Comparison of ENCODE assay signal across 9 cellular contexts in genomic region chr22:38310518-38311330, GRCh38. TPM values are rescaled to one million over a fixed set of nuclear protein-coding genes. Genes with fewer than 3 reads are reported as not detected.
DNase-seq lines count a peak whose midpoint lies in the region; ATAC-seq and TF ChIP-seq lines count a peak whose summit lies in the region.
"Had no signal": no experiment of that assay in that cellular context is flagged by ENCODE, and none has a peak within 500 bp of the region (broad histone marks: within the 10 kb centered on the region; RNA-seq: fewer than 3 reads in every experiment).

No MANE protein-coding gene starts in this region.

- no peaks in the 10 kb centered on the region for H3K9me3 ChIP-seq in gastrocnemius medialis
- H3K9me3 ChIP-seq in effector memory CD4-positive, alpha-beta T cell (ENCODE audit: control insufficient read depth, low read length): no peaks in the 10 kb centered on the region

- H3K27me3 Mint-ChIP-seq in activated CD4-positive, alpha-beta memory T cell treated with anti-CD3 and anti-CD28 coated beads, Interleukin-2, amount 10 ng/mL, durations not matched to agents 7 days and 5 days: no peaks in the 10 kb centered on the region

- H3K4me1 Mint-ChIP-seq in activated CD4-positive, alpha-beta memory T cell treated with anti-CD3 and anti-CD28 coated beads, Interleukin-2, amount 10 ng/mL, durations not matched to agents 7 days and 5 days: peaks cover 70% of the 10 kb centered on the region

- TF ChIP-seq CTCF in foreskin keratinocyte (conservative IDR thresholded peaks at IDR 0.05): no peak
- TF ChIP-seq CTCF in gastrocnemius medialis (IDR thresholded peaks at IDR 0.05 in 4 of 5, conservative IDR thresholded peaks at IDR 0.05 in 1 of 5): no peak

- peak overlapping the region; percentile 75 for H3K27ac Mint-ChIP-seq in activated CD4-positive, alpha-beta memory T cell treated with anti-CD3 and anti-CD28 coated beads, Interleukin-2, amount 10 ng/mL, durations not matched to agents 7 days and 5 days

- POLR2A ChIA-PET in activated CD4-positive, alpha-beta memory T cell treated with anti-CD3 and anti-CD28 coated beads, Interleukin-2, amount 10 ng/mL, durations not matched to agents 7 days and 5 days (lab: Charles Lee): no interaction called here

- in situ Hi-C loops in gastrocnemius medialis (cut with MboI; ENCODE audit: low sequenced_read_pairs in 4 of 4): no loop called here

- H3K4me3 Mint-ChIP-seq in activated CD4-positive, alpha-beta memory T cell treated with anti-CD3 and anti-CD28 coated beads, Interleukin-2, amount 10 ng/mL, durations not matched to agents 7 days and 5 days: no peak overlapping the region

- H3K27ac ChIP-seq in foreskin keratinocyte (peak overlapping the region; percentile 23), gastrocnemius medialis (peak overlapping the region; percentile 89 to 100 (median 98))
- H3K27ac ChIP-seq in effector memory CD4-positive, alpha-beta T cell (ENCODE audit: insufficient read depth, low read length, poor library complexity, severe bottlenecking): no peak overlapping the region

- no peak for TF ChIP-seq POLR2A in gastrocnemius medialis (IDR thresholded peaks at IDR 0.05)

- H3K4me1 ChIP-seq in foreskin keratinocyte: peaks cover 31% of the 10 kb centered on the region
- peaks cover 88 to 89% of the 10 kb centered on the region in 2 donors for H3K4me1 ChIP-seq in gastrocnemius medialis
- peaks cover 35% of the 10 kb centered on the region for H3K4me1 ChIP-seq in effector memory CD4-positive, alpha-beta T cell (ENCODE audit: control insufficient read depth, insufficient read depth, low read length, poor library complexity, severe bottlenecking)

- DNase-seq in ELR (ENCODE audit: low read depth) (peak; percentile 48), foreskin keratinocyte (no peak), gastrocnemius medialis (no peak), NCI-H187 (lab: John Stamatoyannopoulos, UW) (no peak), dermis blood vessel endothelial cell (no peak)
- DNase-seq in activated CD4-positive, alpha-beta memory T cell treated with anti-CD3 and anti-CD28 coated beads, Interleukin-2, amount 10 ng/mL, durations not matched to agents 7 days and 5 days: no peak
- no peak for DNase-seq in effector memory CD4-positive, alpha-beta T cell
- DNase-seq: stimulated activated CD4-positive, alpha-beta T cell treated with anti-CD3 and anti-CD28 coated beads, Interleukin-2, amount 100 ng/mL, for 48 hours had no signal

- H3K36me3 Mint-ChIP-seq in activated CD4-positive, alpha-beta memory T cell treated with anti-CD3 and anti-CD28 coated beads, Interleukin-2, amount 10 ng/mL, durations not matched to agents 7 days and 5 days (ENCODE audit: low read depth): peaks cover 27% of the 10 kb centered on the region

- H3K27me3 ChIP-seq in foreskin keratinocyte: no peaks in the 10 kb centered on the region
- H3K27me3 ChIP-seq in gastrocnemius medialis: no peaks in the 10 kb centered on the region
- no peaks in the 10 kb centered on the region for H3K27me3 ChIP-seq in effector memory CD4-positive, alpha-beta T cell (replicated peaks; ENCODE audit: control insufficient read depth, insufficient read depth, low read length, poor library complexity, severe bottlenecking)

- H3K9me3 Mint-ChIP-seq in activated CD4-positive, alpha-beta memory T cell treated with anti-CD3 and anti-CD28 coated beads, Interleukin-2, amount 10 ng/mL, durations not matched to agents 7 days and 5 days: no peaks in the 10 kb centered on the region

- no peak for ATAC-seq in foreskin keratinocyte
- ATAC-seq in gastrocnemius medialis: peak in 1 of 2 donors; percentile 37
- no peak for ATAC-seq in GM18861 (IDR thresholded peaks at IDR 0.05; ENCODE audit: unreplicated experiment)

- CTCF ChIA-PET in activated CD4-positive, alpha-beta memory T cell treated with anti-CD3 and anti-CD28 coated beads, Interleukin-2, amount 10 ng/mL, durations not matched to agents 7 days and 5 days (lab: Charles Lee): interaction anchor here (0.5 to 1.1 kb wide), 3 partner anchors 42 to 210 kb away, joined by 3 to 4 read pairs (median 3); no protein-coding TSS in a partner anchor

- H3K4me3 ChIP-seq in gastrocnemius medialis: peak overlapping the region in 2 of 4 donors; percentile 5 to 6
- H3K4me3 ChIP-seq in effector memory CD4-positive, alpha-beta T cell (ENCODE audit: insufficient read depth, low read depth, low read length, poor library complexity, severe bottlenecking): no peak overlapping the region

- intact Hi-C loops in gastrocnemius medialis (cut with DNase I; ENCODE audit: low total_unique reads): no loop called here

- no peaks in the 10 kb centered on the region for H3K36me3 ChIP-seq in gastrocnemius medialis
- peaks cover 9% of the 10 kb centered on the region for H3K36me3 ChIP-seq in effector memory CD4-positive, alpha-beta T cell (ENCODE audit: control insufficient read depth, insufficient read depth, low read length)

RNA-seq across cellular contexts. Expression of gene CSNK1E, which starts 6.5 kb away (rescaled TPM):
- total RNA-seq in activated CD4-positive, alpha-beta memory T cell treated with anti-CD3 and anti-CD28 coated beads, Interleukin-2, amount 10 ng/mL, durations not matched to agents 7 days and 5 days: 100 to 1,000 TPM in 1 of 2 experiments, 10 to 100 TPM in 1; 99.9 to 102 TPM
- total RNA-seq in foreskin keratinocyte (194 and 204 TPM in 2 replicates), gastrocnemius medialis (10 to 100 TPM; 29.8 to 66.3 (median 40.3) TPM), dermis blood vessel endothelial cell (127 and 141 TPM in 2 replicates)
- 134 and 153 TPM in 2 replicates for polyA plus RNA-seq in foreskin keratinocyte

RNA-seq across cellular contexts. Expression of gene TMEM184B, which starts 37.9 kb away (rescaled TPM):
- total RNA-seq in activated CD4-positive, alpha-beta memory T cell treated with anti-CD3 and anti-CD28 coated beads, Interleukin-2, amount 10 ng/mL, durations not matched to agents 7 days and 5 days: 10 to 100 TPM; 45.9 to 49.3 TPM
- 54.0 and 55.7 TPM in 2 replicates for total RNA-seq in foreskin keratinocyte
- 37.1 and 43.9 TPM in 2 replicates for polyA plus RNA-seq in foreskin keratinocyte
- total RNA-seq in gastrocnemius medialis: 10 to 100 TPM; 25.4 to 40.7 (median 31.2) TPM
- 36.2 and 49.4 TPM in 2 replicates for total RNA-seq in dermis blood vessel endothelial cell
